ENCODE assay signal across 20 cellular contexts in genomic region chr6:32519117-32519909, GRCh38. TPM values are rescaled to one million over a fixed set of nuclear protein-coding genes. Genes with fewer than 3 reads are reported as not detected.
"Had no signal": no experiment of that assay in that cellular context is flagged by ENCODE, and none has a peak within 500 bp of the region (broad histone marks: within the 10 kb centered on the region; RNA-seq: fewer than 3 reads in every experiment).

No MANE protein-coding gene starts in this region.

- H3K36me3 Mint-ChIP-seq: T-cell had no signal

- H3K27ac ChIP-seq: ascending aorta, coronary artery, psoas muscle, thoracic aorta had no signal

- H3K27me3 ChIP-seq: ascending aorta had no signal

- H3K9me3 Mint-ChIP-seq: T-cell had no signal

- H3K4me3 ChIP-seq: ascending aorta, coronary artery, lung, psoas muscle, thoracic aorta had no signal

- H3K9me3 ChIP-seq: ascending aorta, psoas muscle, thoracic aorta had no signal

- DNase-seq: activated CD4-positive, alpha-beta T cell treated with anti-CD3 and anti-CD28 coated beads, Interleukin-2, amount 50 U/mL, for 1 hour; activated CD8-positive, alpha-beta memory T cell treated with anti-CD3 and anti-CD28 coated beads, Interleukin-2, amount 50 U/mL, for 48 hours; activated effector memory CD4-positive, alpha-beta T cell treated with Interleukin-2 at 50 U/mL for 16 hours; activated naive CD4-positive, alpha-beta T cell treated with anti-CD3 and anti-CD28 coated beads, Interleukin-2, amount 50 U/mL, for 16 hours; activated T-cell treated with anti-CD3 and anti-CD28 coated beads, Interleukin-2, amount 50 U/mL, for 48 hours; effector CD4-positive, alpha-beta T cell; midbrain; psoas muscle; right cardiac atrium; small intestine; stimulated activated CD4-positive, alpha-beta T cell treated with anti-CD3 and anti-CD28 coated beads, Interleukin-4, amount 100 ng/mL, for 1 hour; T-cell had no signal

- ATAC-seq: activated CD4-positive, CD25-positive, alpha-beta regulatory T cell treated with anti-CD3 and anti-CD28 coated beads, Interleukin-2, amount 50 U/mL, for 24 hours; left lobe of liver; psoas muscle; right cardiac atrium; T-cell had no signal

- H3K4me3 Mint-ChIP-seq: T-cell had no signal

- H3K27ac Mint-ChIP-seq: T-cell had no signal

- H3K36me3 ChIP-seq: ascending aorta, thoracic aorta had no signal

RNA-seq across cellular contexts. Expression of gene HLA-DRB5, which starts 10.8 kb away (rescaled TPM):
- total RNA-seq: osteocyte had no signal
- polyA plus RNA-seq: keratinocyte had no signal
